28 cellular contexts compared by ENCODE assay signal in genomic region chr2:54940723-54941122, GRCh38.
"Had no signal": no experiment of that assay in that cellular context is flagged by ENCODE, and none has a peak within 500 bp of the region (broad histone marks: within the 10 kb centered on the region; RNA-seq: fewer than 3 reads in every experiment).

No MANE protein-coding gene starts in this region.

- H3K27me3 Mint-ChIP-seq: activated CD4-positive, alpha-beta memory T cell treated with anti-CD3 and anti-CD28 coated beads for 36 hours; activated CD4-positive, alpha-beta T cell treated with anti-CD3 and anti-CD28 coated beads, Interleukin-2, amount 10 ng/mL, durations not matched to agents 24 days and 14 days; activated T-helper 17 cell treated with anti-CD3 and anti-CD28 coated beads, Interleukin-2, amount 50 U/mL, for 72 hours; effector memory CD8-positive, alpha-beta T cell; naive thymus-derived CD8-positive, alpha-beta T cell had no signal

- H3K27ac Mint-ChIP-seq: activated CD4-positive, alpha-beta memory T cell treated with anti-CD3 and anti-CD28 coated beads for 36 hours; activated CD4-positive, alpha-beta T cell treated with anti-CD3 and anti-CD28 coated beads, Interleukin-2, amount 10 ng/mL, durations not matched to agents 24 days and 14 days; activated naive CD8-positive, alpha-beta T cell treated with anti-CD3 and anti-CD28 coated beads, Interleukin-2, amount 50 U/mL, for 24 hours; activated T-helper 17 cell treated with anti-CD3 and anti-CD28 coated beads, Interleukin-2, amount 50 U/mL, for 72 hours; effector memory CD8-positive, alpha-beta T cell; naive thymus-derived CD8-positive, alpha-beta T cell; neural progenitor cell had no signal

- H3K4me1 ChIP-seq: left lung, parathyroid adenoma, transverse colon had no signal

- FAIRE-seq: bronchial epithelial cell had no signal

- H3K36me3 Mint-ChIP-seq: activated CD4-positive, alpha-beta memory T cell treated with anti-CD3 and anti-CD28 coated beads for 36 hours; neural progenitor cell had no signal

- H3K4me3 Mint-ChIP-seq: activated CD4-positive, alpha-beta memory T cell treated with anti-CD3 and anti-CD28 coated beads for 36 hours; activated CD4-positive, alpha-beta T cell treated with anti-CD3 and anti-CD28 coated beads, Interleukin-2, amount 10 ng/mL, durations not matched to agents 24 days and 14 days; activated naive CD8-positive, alpha-beta T cell treated with anti-CD3 and anti-CD28 coated beads, Interleukin-2, amount 50 U/mL, for 24 hours; activated T-cell treated with anti-CD3 and anti-CD28 coated beads, Interleukin-2, amount 50 U/mL, for 4 hours; activated T-helper 17 cell treated with anti-CD3 and anti-CD28 coated beads, Interleukin-2, amount 50 U/mL, for 72 hours; effector memory CD8-positive, alpha-beta T cell; naive thymus-derived CD8-positive, alpha-beta T cell; neural progenitor cell had no signal

- H3K27me3 ChIP-seq: left lung, neural progenitor cell, testis, transverse colon had no signal

- H3K4me3 ChIP-seq: coronary artery, heart left ventricle, left lung, lower lobe of right lung, neural progenitor cell, testis, transverse colon had no signal

- H3K9me3 Mint-ChIP-seq: activated T-helper 17 cell treated with anti-CD3 and anti-CD28 coated beads, Interleukin-2, amount 50 U/mL, for 72 hours; effector memory CD8-positive, alpha-beta T cell had no signal

- H3K9me3 ChIP-seq: testis had no signal

- H3K27ac ChIP-seq: coronary artery, foreskin keratinocyte, heart left ventricle, left lung, lower lobe of right lung, neural progenitor cell, parathyroid adenoma, testis, transverse colon had no signal

- ATAC-seq: activated naive CD8-positive, alpha-beta T cell treated with anti-CD3 and anti-CD28 coated beads, Interleukin-2, amount 50 U/mL, for 24 hours; activated T-cell treated with anti-CD3 and anti-CD28 coated beads, Interleukin-2, amount 50 U/mL, for 4 hours; activated T-helper 17 cell treated with anti-CD3 and anti-CD28 coated beads, Interleukin-2, amount 50 U/mL, for 72 hours; effector memory CD8-positive, alpha-beta T cell; foreskin keratinocyte; heart left ventricle; left lung; lower lobe of right lung; naive thymus-derived CD8-positive, alpha-beta T cell; right cardiac atrium had no signal

- H3K36me3 ChIP-seq: heart left ventricle, left lung, lower lobe of right lung, neural progenitor cell, transverse colon had no signal

- DNase-seq: activated CD4-positive, alpha-beta memory T cell treated with anti-CD3 and anti-CD28 coated beads for 36 hours; activated CD4-positive, alpha-beta T cell treated with anti-CD3 and anti-CD28 coated beads, Interleukin-2, amount 10 ng/mL, durations not matched to agents 24 days and 14 days; activated CD4-positive, CD25-positive, alpha-beta regulatory T cell treated with anti-CD3 and anti-CD28 coated beads, Interleukin-2, amount 50 U/mL, for 72 hours; activated CD8-positive, alpha-beta memory T cell treated with anti-CD3 and anti-CD28 coated beads, Interleukin-2, amount 50 U/mL, for 48 hours; activated gamma-delta T cell treated with Interleukin-2 at 50 U/mL for 16 hours; activated naive CD4-positive, alpha-beta T cell treated with anti-CD3 and anti-CD28 coated beads, Interleukin-2, amount 50 U/mL, for 16 hours; activated naive CD8-positive, alpha-beta T cell treated with anti-CD3 and anti-CD28 coated beads, Interleukin-2, amount 50 U/mL, for 24 hours; activated T-cell treated with anti-CD3 and anti-CD28 coated beads, Interleukin-2, amount 50 U/mL, for 4 hours; effector memory CD8-positive, alpha-beta T cell; foreskin keratinocyte; heart left ventricle; kidney glomerular epithelial cell; left lung; lower lobe of right lung; mesenchymal stem cell; naive thymus-derived CD8-positive, alpha-beta T cell; occipital lobe; right cardiac atrium; stimulated activated CD4-positive, alpha-beta T cell treated with anti-CD3 and anti-CD28 coated beads, Interleukin-2, amount 100 ng/mL, for 48 hours; stimulated activated naive CD4-positive, alpha-beta T cell treated with Interleukin-2 at 50 U/mL for 16 hours; T-helper 2 cell; testis; transverse colon had no signal
